In the genomic region with DNA sequence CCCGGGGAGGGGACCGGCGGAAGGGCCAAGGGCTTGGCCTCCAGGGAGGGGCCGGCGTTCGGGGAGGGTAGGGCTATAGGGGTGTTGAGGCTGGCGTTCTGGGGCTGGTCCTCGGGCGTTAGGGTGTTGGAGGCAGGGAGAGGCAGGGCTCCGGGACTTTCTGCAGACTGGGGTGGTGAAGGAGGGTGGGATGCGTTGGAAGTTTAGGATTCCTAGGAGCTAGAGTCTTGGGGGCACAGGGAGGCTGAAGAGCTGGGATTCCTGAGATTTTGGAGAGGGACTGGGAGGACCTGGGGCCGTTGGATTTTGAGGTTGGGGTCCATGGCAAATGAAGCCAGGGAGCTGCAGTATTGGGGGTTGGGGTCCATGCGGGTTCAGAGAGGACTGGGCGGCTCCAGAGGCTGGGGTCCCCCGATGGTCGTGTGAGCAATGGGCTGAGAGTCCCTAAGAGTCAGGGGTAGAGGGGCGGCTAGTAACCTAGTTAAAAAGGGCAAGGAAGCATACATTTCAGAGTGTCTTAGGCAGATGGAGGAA, we compare ENCODE assay signal across 1 cellular context.
A peak's percentile ranks its signal among the peaks of the same experiment; 100 is the strongest.
TF ChIP-seq lines count a peak whose summit lies in the region.

No MANE protein-coding gene starts in this region.

TF ChIP-seq in H1, 55 proteins besides CTCF, POLR2A, EP300 and RAD21:
- TF ChIP-seq, protein P1, sequence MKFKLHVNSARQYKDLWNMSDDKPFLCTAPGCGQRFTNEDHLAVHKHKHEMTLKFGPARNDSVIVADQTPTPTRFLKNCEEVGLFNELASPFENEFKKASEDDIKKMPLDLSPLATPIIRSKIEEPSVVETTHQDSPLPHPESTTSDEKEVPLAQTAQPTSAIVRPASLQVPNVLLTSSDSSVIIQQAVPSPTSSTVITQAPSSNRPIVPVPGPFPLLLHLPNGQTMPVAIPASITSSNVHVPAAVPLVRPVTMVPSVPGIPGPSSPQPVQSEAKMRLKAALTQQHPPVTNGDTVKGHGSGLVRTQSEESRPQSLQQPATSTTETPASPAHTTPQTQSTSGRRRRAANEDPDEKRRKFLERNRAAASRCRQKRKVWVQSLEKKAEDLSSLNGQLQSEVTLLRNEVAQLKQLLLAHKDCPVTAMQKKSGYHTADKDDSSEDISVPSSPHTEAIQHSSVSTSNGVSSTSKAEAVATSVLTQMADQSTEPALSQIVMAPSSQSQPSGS (IDR thresholded peaks at IDR 0.05; ENCODE audit: low read length), result no peak
- peak; percentile 14 for TF ChIP-seq ASH2L (IDR thresholded peaks at IDR 0.05; ENCODE audit: low read length)
- no peak for TF ChIP-seq NRF1 (IDR thresholded peaks at IDR 0.05; ENCODE audit: low read depth, low read length)
- TF ChIP-seq, protein P2, sequence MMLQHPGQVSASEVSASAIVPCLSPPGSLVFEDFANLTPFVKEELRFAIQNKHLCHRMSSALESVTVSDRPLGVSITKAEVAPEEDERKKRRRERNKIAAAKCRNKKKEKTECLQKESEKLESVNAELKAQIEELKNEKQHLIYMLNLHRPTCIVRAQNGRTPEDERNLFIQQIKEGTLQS (IDR thresholded peaks at IDR 0.05; ENCODE audit: insufficient read depth, low read depth, low read length), result no peak
- no peak for TF ChIP-seq RNF2 (IDR thresholded peaks at IDR 0.05; ENCODE audit: borderline replicate concordance, low read depth, low read length, missing control alignments, poor library complexity, severe bottlenecking)
- no peak for TF ChIP-seq SIX5 (IDR thresholded peaks at IDR 0.05; ENCODE audit: low read depth, low read length)
- no peak for TF ChIP-seq SIRT6 (IDR thresholded peaks at IDR 0.05; ENCODE audit: low read length)
